ENCODE assay signal across 8 cellular contexts in genomic region chr6:37170273-37171140, GRCh38. TPM values are rescaled to one million over a fixed set of nuclear protein-coding genes. Genes with fewer than 3 reads are reported as not detected.
A peak's percentile ranks its signal among the peaks of the same experiment; 100 is the strongest.
DNase-seq lines count a peak whose midpoint lies in the region; ATAC-seq, FAIRE-seq and TF ChIP-seq lines count a peak whose summit lies in the region.

No MANE protein-coding gene starts in this region.

- peak; percentile 31 for ATAC-seq in GM21737 (IDR thresholded peaks at IDR 0.05; ENCODE audit: unreplicated experiment)

- TF ChIP-seq CTCF in GM10248 (IDR thresholded peaks at IDR 0.05; ENCODE audit: control extremely low read depth, extremely low read depth, low read depth, missing control alignments) (peak; percentile 18), bronchial epithelial cell (IDR thresholded peaks at IDR 0.05; ENCODE audit: insufficient read depth, low read length, severe bottlenecking) (peak; percentile 21)

- no peaks in the 10 kb centered on the region for H3K27me3 ChIP-seq in bronchial epithelial cell (ENCODE audit: control insufficient read depth, insufficient read depth, low read length)

- H3K4me3 Mint-ChIP-seq in T-helper 1 cell treated with Interleukin-12 subunit alpha and Interleukin-12 subunit beta and Interleukin-4 antibody, amounts not matched to agents 30 μg/mL and 1 μg/mL, for 36 hours, result peak overlapping the region; percentile 94

- H3K4me1 Mint-ChIP-seq in T-helper 1 cell treated with Interleukin-12 subunit alpha and Interleukin-12 subunit beta and Interleukin-4 antibody, amounts not matched to agents 30 μg/mL and 1 μg/mL, for 36 hours (ENCODE audit: low read depth), result peaks cover 39% of the 10 kb centered on the region

- no peaks in the 10 kb centered on the region for H3K9me3 Mint-ChIP-seq in T-helper 1 cell treated with Interleukin-12 subunit alpha and Interleukin-12 subunit beta and Interleukin-4 antibody, amounts not matched to agents 30 μg/mL and 1 μg/mL, for 36 hours

- POLR2A ChIA-PET in GM10248 (lab: Yijun Ruan, JAX), result interaction anchor here (0.6 to 2.3 kb wide), 4 partner anchors 114 to 149 kb away, joined by 3 to 9 read pairs (median 4); no protein-coding TSS in a partner anchor

- peaks cover 47% of the 10 kb centered on the region for H3K36me3 Mint-ChIP-seq in T-helper 1 cell treated with Interleukin-12 subunit alpha and Interleukin-12 subunit beta and Interleukin-4 antibody, amounts not matched to agents 30 μg/mL and 1 μg/mL, for 36 hours (ENCODE audit: low read depth)

- CTCF ChIA-PET in GM10248 (lab: Yijun Ruan, JAX), result interaction anchor here (0.7 to 16.4 kb wide), 30 partner anchors 10 to 404 kb away, joined by 3 to 519 read pairs (median 6); partner anchors contain the start of gene FGD2

- FAIRE-seq in bronchial epithelial cell (lab: Jason Lieb, UNC), result no peak

- peak; percentile 29 for DNase-seq in GM10248 (ENCODE audit: extremely low spot score)
- peak; percentile 56 for DNase-seq in KBM-7
- DNase-seq in bronchial epithelial cell (ENCODE audit: low read depth), result no peak
- peak; percentile 66 for DNase-seq in kidney tubule cell (ENCODE audit: low spot score)
- peak in 2 of 3 experiments; percentile 12 to 49 for DNase-seq in stimulated activated CD4-positive, alpha-beta T cell treated with anti-CD3 and anti-CD28 coated beads, TNF-alpha, amount 100 ng/mL, for 24 hours (ENCODE audit: low read depth in 3 of 3)
- DNase-seq in occipital lobe (lab: John Stamatoyannopoulos, UW), result no peak

- peaks cover 23% of the 10 kb centered on the region for H3K36me3 ChIP-seq in bronchial epithelial cell (ENCODE audit: control insufficient read depth, insufficient read depth, low read length)

- no peaks in the 10 kb centered on the region for H3K27me3 Mint-ChIP-seq in T-helper 1 cell treated with Interleukin-12 subunit alpha and Interleukin-12 subunit beta and Interleukin-4 antibody, amounts not matched to agents 30 μg/mL and 1 μg/mL, for 36 hours (ENCODE audit: low read depth)

- H3K4me3 ChIP-seq in bronchial epithelial cell (ENCODE audit: low read depth, low read length), result peak overlapping the region; percentile 80

- in situ Hi-C loops in KBM-7 (cut with MboI; ENCODE audit: low pct_unique_long_range_greater_than_20kb, low sequenced_read_pairs), result loop anchor here (10.0 kb wide), 1 partner anchor 116 kb away; no protein-coding TSS in a partner anchor

- peak overlapping the region; percentile 94 for H3K27ac Mint-ChIP-seq in T-helper 1 cell treated with Interleukin-12 subunit alpha and Interleukin-12 subunit beta and Interleukin-4 antibody, amounts not matched to agents 30 μg/mL and 1 μg/mL, for 36 hours

RNA-seq across cellular contexts. Expression of gene PIM1, which starts 0.6 kb away (rescaled TPM):
- total RNA-seq in bronchial epithelial cell (29.2 and 35.3 TPM in 2 replicates), occipital lobe (22.8 TPM)

Comparison
In these comparisons a context has a peak if more than half of its experiments do, and no peak if none do; other contexts are left out.
1. DNase-seq: peak in GM10248 (single experiment), KBM-7 (single experiment), kidney tubule cell (single experiment) and stimulated activated CD4-positive, alpha-beta T cell treated with anti-CD3 and anti-CD28 coated beads, TNF-alpha, amount 100 ng/mL, for 24 hours (2 of 3); none in bronchial epithelial cell (single experiment) and occipital lobe (single experiment).